ENCODE assay signal across 8 cellular contexts in the genomic region with DNA sequence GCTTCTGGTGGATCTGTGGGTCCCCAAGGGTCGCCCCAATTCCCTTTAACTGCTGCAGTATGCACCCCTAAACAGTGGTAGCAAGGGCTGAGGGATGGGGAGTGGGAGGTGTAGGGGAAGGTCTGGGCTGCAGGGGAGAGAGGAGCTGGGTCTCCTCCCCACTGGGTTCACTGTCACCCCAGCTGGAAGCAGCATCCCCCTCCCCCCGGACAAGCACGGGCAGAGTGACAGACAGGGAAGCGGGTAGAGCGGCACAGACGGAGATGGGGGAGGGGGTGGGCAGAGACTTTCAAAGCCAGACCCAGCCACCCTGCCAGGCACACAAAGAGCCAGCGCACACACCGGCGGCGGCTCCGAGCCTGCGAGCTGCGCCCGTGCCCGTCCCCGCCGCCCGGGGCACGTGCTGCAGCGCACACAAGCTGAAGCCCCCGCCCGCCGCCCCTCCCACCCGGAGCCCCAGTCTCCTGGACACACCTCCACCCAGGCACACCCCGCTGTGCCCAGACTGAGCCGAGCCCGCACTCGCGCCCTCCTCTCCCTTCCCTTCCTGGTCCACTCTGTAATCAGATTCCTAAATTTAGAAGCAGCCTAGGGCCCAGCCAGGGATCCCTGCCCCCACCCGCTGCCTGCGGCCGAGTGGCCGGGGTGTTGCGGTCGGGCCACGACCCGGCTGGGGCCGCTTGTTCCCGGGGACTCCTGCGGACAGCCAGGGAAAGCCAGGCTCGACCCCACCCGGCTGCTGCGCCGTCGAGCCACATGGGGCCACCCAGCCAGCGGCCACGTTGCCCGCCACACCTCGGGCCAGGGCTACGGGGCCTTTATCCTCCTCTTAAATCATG. TPM values are rescaled to one million over a fixed set of nuclear protein-coding genes. Genes with fewer than 3 reads are reported as not detected.
DNase-seq lines count a peak whose midpoint lies in the region; TF ChIP-seq lines count a peak whose summit lies in the region.

No MANE protein-coding gene starts in this region.

- H3K27ac ChIP-seq in OCI-LY1 (ENCODE audit: low read depth, low read length, poor library complexity, severe bottlenecking) (peak overlapping the region; percentile 59), hepatocyte (peak overlapping the region; percentile 75)

- H3K9me3 ChIP-seq in OCI-LY1 (ENCODE audit: low read length) (no peaks in the 10 kb centered on the region), hepatocyte (ENCODE audit: low read depth) (no peaks in the 10 kb centered on the region)

- H4K20me1 ChIP-seq in OCI-LY1 (ENCODE audit: insufficient read depth, low read length), result no peaks in the 10 kb centered on the region
- H4K20me1 ChIP-seq in hepatocyte (ENCODE audit: insufficient read depth, poor library complexity, severe bottlenecking), result no peaks in the 10 kb centered on the region

- no peaks in the 10 kb centered on the region for H3K9me2 ChIP-seq in OCI-LY1 (ENCODE audit: low read depth, low read length)
- no peaks in the 10 kb centered on the region for H3K9me2 ChIP-seq in hepatocyte (replicated peaks; ENCODE audit: insufficient read depth)

- H3K27me3 ChIP-seq in OCI-LY1 (ENCODE audit: insufficient read depth, low read length) (peaks cover 3% of the 10 kb centered on the region), hepatocyte (no peaks in the 10 kb centered on the region)

- DNase-seq in AG10803 (ENCODE audit: low read depth) (peak; percentile 51), HEK293T (ENCODE audit: extremely low spot score) (peak; percentile 50), anterior cingulate cortex (lab: John Stamatoyannopoulos, UW) (peak in 53 of 58 donors; percentile 37 to 90 (median 74)), hepatocyte (ENCODE audit: low spot score) (peak; percentile 61), retinal pigment epithelial cell (ENCODE audit: low read depth) (no peak), NCI-H1048 (lab: John Stamatoyannopoulos, UW) (no peak), GM19240 (ENCODE audit: insufficient read length, low spot score) (no peak)

- no peaks in the 10 kb centered on the region for H3K79me2 ChIP-seq in OCI-LY1 (ENCODE audit: insufficient read depth, low read length)
- H3K79me2 ChIP-seq in hepatocyte, result peaks cover 9% of the 10 kb centered on the region

- H2AFZ ChIP-seq in OCI-LY1 (ENCODE audit: low read length) (no peak overlapping the region), hepatocyte (peak overlapping the region; percentile 44)

- H3K4me1 ChIP-seq in OCI-LY1 (ENCODE audit: insufficient read depth, low read length, severe bottlenecking) (peaks cover 42% of the 10 kb centered on the region), hepatocyte (ENCODE audit: insufficient read depth) (peaks cover 51% of the 10 kb centered on the region)

- POLR2A ChIA-PET in HEK293T (lab: Yijun Ruan, JAX), result interaction anchor here (0.8 to 2.6 kb wide), 8 partner anchors 9 to 79 kb away, joined by 3 to 11 read pairs (median 4); partner anchors contain the start of genes COX8A, MARK2 and NAA40

- H3K4me2 ChIP-seq in OCI-LY1 (ENCODE audit: low read length) (peak overlapping the region; percentile 82), hepatocyte (peak overlapping the region; percentile 99)

- peak overlapping the region; percentile 65 for H3K9ac ChIP-seq in OCI-LY1 (ENCODE audit: low read length)

- TF ChIP-seq CTCF in AG10803 (conservative IDR thresholded peaks at IDR 0.05; ENCODE audit: low read length), result no peak
- no peak for TF ChIP-seq CTCF in OCI-LY1 (IDR thresholded peaks at IDR 0.05; ENCODE audit: low read length)
- no peak for TF ChIP-seq CTCF in hepatocyte (IDR thresholded peaks at IDR 0.05; ENCODE audit: poor library complexity)
- TF ChIP-seq CTCF in retinal pigment epithelial cell (conservative IDR thresholded peaks at IDR 0.05; ENCODE audit: low read depth, low read length), result no peak

- no peaks in the 10 kb centered on the region for H3K36me3 ChIP-seq in OCI-LY1 (ENCODE audit: insufficient read depth, low read length)
- no peaks in the 10 kb centered on the region for H3K36me3 ChIP-seq in hepatocyte (replicated peaks; ENCODE audit: insufficient read depth, low read depth)

- CTCF ChIA-PET in HEK293T (lab: Yijun Ruan, JAX), result interaction anchor here (0.7 to 1.4 kb wide), 3 partner anchors 17 to 28 kb away, joined by 3 to 6 read pairs (median 3); no protein-coding TSS in a partner anchor

- no peaks in the 10 kb centered on the region for H3F3A ChIP-seq in OCI-LY1 (ENCODE audit: insufficient read depth, low read length)

- peak overlapping the region; percentile 65 for H3K4me3 ChIP-seq in AG10803 (ENCODE audit: low read length)
- H3K4me3 ChIP-seq in OCI-LY1 (ENCODE audit: low read depth, low read length, poor library complexity, severe bottlenecking), result peak overlapping the region; percentile 73
- H3K4me3 ChIP-seq in hepatocyte, result peak overlapping the region; percentile 67
- peak overlapping the region; percentile 36 for H3K4me3 ChIP-seq in retinal pigment epithelial cell (ENCODE audit: low read length)

- 21% methylated on average over 27 of the region's 50 CpGs for WGBS in hepatocyte (ENCODE audit: low lambda C conversion rate, missing lambda C conversion rate)

TF ChIP-seq in HEK293T, 16 proteins besides CTCF, POLR2A, EP300 and RAD21:
- no peak for TF ChIP-seq CTBP1 (IDR thresholded peaks at IDR 0.05; ENCODE audit: borderline replicate concordance)
- peak; percentile 87 for TF ChIP-seq PKNOX1 (IDR thresholded peaks at IDR 0.05)
- TF ChIP-seq NFRKB (IDR thresholded peaks at IDR 0.05), result no peak
- no peak for TF ChIP-seq FOXK2 (IDR thresholded peaks at IDR 0.05)
- peak; percentile 34; the same call in 1 of the 2 replicates for TF ChIP-seq L3MBTL2 (conservative IDR thresholded peaks at IDR 0.05)

RNA-seq across cellular contexts. Expression of gene RCOR2, which starts 0.9 kb away (rescaled TPM):
- total RNA-seq in hepatocyte, result 4.3 and 4.4 TPM in 2 replicates
- polyA plus RNA-seq in hepatocyte, result 3.1 and 3.5 TPM in 2 replicates

RNA-seq across cellular contexts. Expression of gene NAA40, which starts 20.9 kb away (rescaled TPM):
- total RNA-seq in hepatocyte, result 12.2 and 15.3 TPM in 2 replicates
- polyA plus RNA-seq in hepatocyte, result 16.4 and 17.9 TPM in 2 replicates

RNA-seq across cellular contexts. Expression of gene COX8A, which starts 56.5 kb away (rescaled TPM):
- 430 and 436 TPM in 2 replicates for total RNA-seq in hepatocyte
- 463 TPM in 2 replicates for polyA plus RNA-seq in hepatocyte

Comparison
In these comparisons a context has a peak if more than half of its experiments do, and no peak if none do; other contexts are left out.
1. DNase-seq: peak in AG10803 (single experiment), HEK293T (single experiment), anterior cingulate cortex (53 of 58) and hepatocyte (single experiment); none in retinal pigment epithelial cell (single experiment), NCI-H1048 (single experiment) and GM19240 (single experiment).
2. Peak in every context shown above with its lines, with median percentiles within 50 percentile points of each other: H3K4me3 ChIP-seq.